In the genomic region with DNA sequence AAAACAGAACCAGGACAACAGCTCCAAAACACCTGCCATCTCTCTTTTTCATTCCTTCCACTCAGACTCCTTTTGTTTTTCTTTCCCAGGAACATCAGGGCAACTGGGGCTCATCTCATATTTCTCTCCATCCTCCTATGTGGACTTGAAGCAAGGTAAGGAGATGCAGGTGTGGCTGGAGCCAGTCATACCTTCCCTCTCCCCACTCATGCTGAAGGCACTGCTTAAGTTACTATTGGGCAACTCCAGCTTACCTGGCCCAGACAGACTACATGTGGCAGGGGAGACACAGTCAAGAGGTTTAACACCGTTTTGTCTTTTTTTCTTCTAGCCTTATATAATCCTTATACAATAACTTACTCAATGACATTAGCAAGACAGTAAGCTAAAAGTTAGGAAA, we compare ENCODE assay signal across 18 cellular contexts.
"Had no signal": no experiment of that assay in that cellular context is flagged by ENCODE, and none has a peak within 500 bp of the region (broad histone marks: within the 10 kb centered on the region; RNA-seq: fewer than 3 reads in every experiment).

No MANE protein-coding gene starts in this region.

- H3K27me3 Mint-ChIP-seq: IgD-negative memory B cell had no signal

- H3K9me3 ChIP-seq: SJSA1 had no signal

- H3K27me3 ChIP-seq: SJSA1 had no signal

- H3K36me3 Mint-ChIP-seq: IgD-negative memory B cell had no signal

- DNase-seq: Kasumi-1, MM.1S, NCI-H1092 treated with DMSO at 0.1 percent for 48 hours, NCI-H1436, NCI-H187, NCI-H2029, NCI-H345, NCI-H446 treated with DMSO at 0.1 percent for 48 hours, NCI-H524 treated with DMSO at 0.1 percent for 48 hours, NCI-H69, NCI-H774, Right ventricle myocardium superior, RPMI8226, SIG-M5 had no signal

- H3K4me3 ChIP-seq: K562, SJSA1, SK-N-MC had no signal

- H3K36me3 ChIP-seq: SJSA1 had no signal

- H3K27ac Mint-ChIP-seq: IgD-negative memory B cell had no signal

- H3K4me1 Mint-ChIP-seq: IgD-negative memory B cell had no signal
